In genomic region chr7:24665564-24666294, GRCh38 we compare ENCODE assay signal across 8 cellular contexts.
DNase-seq lines count a peak whose midpoint lies in the region; ATAC-seq and TF ChIP-seq lines count a peak whose summit lies in the region.

No MANE protein-coding gene starts in this region.

- H3K4me3 ChIP-seq in fibroblast of lung (replicated peaks in 1 of 4; ENCODE audit: control extremely low read depth in 1 of 4, insufficient read depth in 1 of 4, low read depth in 3 of 4, low read length in 4 of 4) (no peak overlapping the region), ovary (no peak overlapping the region)

- TF ChIP-seq CTCF in fibroblast of lung (conservative IDR thresholded peaks at IDR 0.05 in 1 of 2, IDR thresholded peaks at IDR 0.05 in 1 of 2; ENCODE audit: low read depth in 1 of 2, low read length in 2 of 2) (peak; percentile 66 to 68), ovary (IDR thresholded peaks at IDR 0.05) (peak; percentile 38 to 71 (median 57))

- DNase-seq in G401 (ENCODE audit: low spot score), result peak; percentile 47
- peak; percentile 76 to 82 for DNase-seq in NCI-H526 (lab: John Stamatoyannopoulos, UW)
- peak; percentile 11 to 34 for DNase-seq in activated CD4-positive, alpha-beta T cell treated with anti-CD3 and anti-CD28 coated beads, Interleukin-2, amount 50 U/mL, for 48 hours
- peak; percentile 34 to 75 for DNase-seq in fibroblast of lung (ENCODE audit: low read depth in 2 of 2)
- peak in 3 of 5 donors; percentile 11 to 50 (median 32) for DNase-seq in ovary

- H3K79me2 ChIP-seq in fibroblast of lung (ENCODE audit: control insufficient read depth, insufficient read depth, low read length), result no peaks in the 10 kb centered on the region

- peak overlapping the region; percentile 3 for H2AFZ ChIP-seq in fibroblast of lung (ENCODE audit: low read length)

- H3K4me1 ChIP-seq in fibroblast of lung (ENCODE audit: control insufficient read depth, extremely low read depth, insufficient read depth, low read length) (peaks cover 2% of the 10 kb centered on the region), ovary (ENCODE audit: insufficient read depth) (no peaks in the 10 kb centered on the region)

- H3K9ac ChIP-seq in fibroblast of lung (ENCODE audit: insufficient read depth, low read length), result no peak overlapping the region

- intact Hi-C loops in ovary (cut with DNase I), result no loop called here

- H3K36me3 ChIP-seq in fibroblast of lung (ENCODE audit: control insufficient read depth, insufficient read depth, low read length), result no peaks in the 10 kb centered on the region
- H3K36me3 ChIP-seq in ovary, result no peaks in the 10 kb centered on the region

- H3K9me3 ChIP-seq in fibroblast of lung (ENCODE audit: control insufficient read depth, insufficient read depth, low read depth, low read length) (no peaks in the 10 kb centered on the region), ovary (no peaks in the 10 kb centered on the region)

- no peak overlapping the region for H3K4me2 ChIP-seq in fibroblast of lung (ENCODE audit: extremely low read depth, insufficient read depth, low read length)

- no peak for TF ChIP-seq POLR2A in ovary (IDR thresholded peaks at IDR 0.05)

- in situ Hi-C loops in G401 (cut with HindIII; ENCODE audit: low sequenced_read_pairs), result no loop called here

- H4K20me1 ChIP-seq in fibroblast of lung (ENCODE audit: control insufficient read depth, extremely low read depth, insufficient read depth, low read length), result no peaks in the 10 kb centered on the region

- H3K27ac ChIP-seq in fibroblast of lung (ENCODE audit: insufficient read depth, low read length), result no peak overlapping the region
- H3K27ac ChIP-seq in ovary, result no peak overlapping the region

- 27 to 31% (median 27%) methylated on average over 4 of the region's 4 CpGs for WGBS in ovary, 3 donors

- no peak for TF ChIP-seq EP300 in ovary (IDR thresholded peaks at IDR 0.05)

- ATAC-seq in HG03280 (IDR thresholded peaks at IDR 0.05; ENCODE audit: unreplicated experiment), result peak; percentile 63
- ATAC-seq in GM19463 (IDR thresholded peaks at IDR 0.05; ENCODE audit: unreplicated experiment), result no peak
- ATAC-seq in HG02870 (IDR thresholded peaks at IDR 0.05; ENCODE audit: unreplicated experiment), result no peak

- H3K27me3 ChIP-seq in fibroblast of lung (ENCODE audit: control insufficient read depth, insufficient read depth, low read length) (no peaks in the 10 kb centered on the region), ovary (no peaks in the 10 kb centered on the region)

Comparison
In these comparisons a context has a peak if more than half of its experiments do, and no peak if none do; other contexts are left out.
1. DNase-seq: peak in every context shown above with its lines; median percentile 79 in NCI-H526; 54 in fibroblast of lung; 47 in G401; 32 in ovary; 22 in activated CD4-positive, alpha-beta T cell treated with anti-CD3 and anti-CD28 coated beads, Interleukin-2, amount 50 U/mL, for 48 hours.